20 cellular contexts compared by ENCODE assay signal in genomic region chr4:133136833-133137232, GRCh38. TPM values are rescaled to one million over a fixed set of nuclear protein-coding genes. Genes with fewer than 3 reads are reported as not detected.
"Had no signal": no experiment of that assay in that cellular context is flagged by ENCODE, and none has a peak within 500 bp of the region (broad histone marks: within the 10 kb centered on the region; RNA-seq: fewer than 3 reads in every experiment).

No MANE protein-coding gene starts in this region.

- H3K4me3 ChIP-seq: lower lobe of right lung, prostate gland, right atrium auricular region, sigmoid colon, thoracic aorta, tibial nerve, upper lobe of left lung had no signal

- H3K27me3 ChIP-seq: right atrium auricular region, sigmoid colon, tibial nerve, upper lobe of left lung had no signal

- H3K4me1 ChIP-seq: lower lobe of right lung, prostate gland, right atrium auricular region, sigmoid colon, upper lobe of left lung had no signal

- H3K36me3 ChIP-seq: lower lobe of right lung, prostate gland, right atrium auricular region, sigmoid colon, thoracic aorta, tibial nerve, upper lobe of left lung had no signal

- ATAC-seq: effector memory CD8-positive, alpha-beta T cell; left ventricle myocardium superior; lower lobe of right lung; naive thymus-derived CD8-positive, alpha-beta T cell; stimulated activated effector memory CD8-positive, alpha-beta T cell treated with anti-CD3 and anti-CD28 coated beads, Interleukin-12 subunit alpha, Interleukin-12 subunit beta, amount 100 ng/mL, for 72 hours; stimulated activated naive CD8-positive, alpha-beta T cell treated with anti-CD3 and anti-CD28 coated beads, Interleukin-15, Interleukin-2, amounts not matched to agents 100 U/mL and 50 U/mL, for 24 hours had no signal

- H3K27ac ChIP-seq: lower lobe of right lung, prostate gland, right atrium auricular region, sigmoid colon, thoracic aorta, tibial nerve, upper lobe of left lung had no signal

- DNase-seq: cortex of kidney; effector memory CD8-positive, alpha-beta T cell; hypothalamus; left ventricle myocardium superior; lower lobe of right lung; naive thymus-derived CD8-positive, alpha-beta T cell; nephron progenitor cell; nucleus accumbens; sigmoid colon; stimulated activated CD4-positive, alpha-beta T cell treated with anti-CD3 and anti-CD28 coated beads, Interleukin-2, amount 100 ng/mL, for 24 hours; stimulated activated CD4-positive, alpha-beta T cell treated with anti-CD3 and anti-CD28 coated beads, Interleukin-4, amount 100 ng/mL, for 24 hours; stimulated activated naive CD8-positive, alpha-beta T cell treated with anti-CD3 and anti-CD28 coated beads, Interleukin-15, Interleukin-2, amounts not matched to agents 100 U/mL and 50 U/mL, for 24 hours; substantia nigra; upper lobe of left lung had no signal

- H3K9me3 ChIP-seq: lower lobe of right lung, prostate gland, right atrium auricular region, sigmoid colon, thoracic aorta, tibial nerve, upper lobe of left lung had no signal

RNA-seq across cellular contexts. Expression of gene PCDH10, which starts 12.3 kb away (rescaled TPM):
- polyA plus RNA-seq: keratinocyte; naive thymus-derived CD8-positive, alpha-beta T cell had no signal
